ENCODE assay signal across 14 cellular contexts in genomic region chr2:136006658-136007057, GRCh38. TPM values are rescaled to one million over a fixed set of nuclear protein-coding genes. Genes with fewer than 3 reads are reported as not detected.
A peak's percentile ranks its signal among the peaks of the same experiment; 100 is the strongest.
DNase-seq lines count a peak whose midpoint lies in the region; ATAC-seq, FAIRE-seq and TF ChIP-seq lines count a peak whose summit lies in the region.
"Had no signal": no experiment of that assay in that cellular context is flagged by ENCODE, and none has a peak within 500 bp of the region (broad histone marks: within the 10 kb centered on the region; RNA-seq: fewer than 3 reads in every experiment).

No MANE protein-coding gene starts in this region.

- H3K9me3 Mint-ChIP-seq in immature natural killer cell, result no peaks in the 10 kb centered on the region

- DNase-seq in A172 (ENCODE audit: low spot score) (peak; percentile 79), GM19239 (ENCODE audit: insufficient read length, low spot score) (no peak), T-helper 17 cell (no peak), immature natural killer cell (no peak), NCI-H2196 treated with DMSO at 0.1 percent for 48 hours (lab: John Stamatoyannopoulos, UW; ENCODE audit: unreplicated experiment) (no peak), activated gamma-delta T cell (lab: John Stamatoyannopoulos, UW) (no peak)
- DNase-seq: activated CD4-positive, alpha-beta T cell treated with anti-CD3 and anti-CD28 coated beads, Interleukin-2, amount 50 U/mL, for 1 hour; activated naive CD4-positive, alpha-beta T cell treated with Interleukin-2 at 50 U/mL for 16 hours; cerebellar nuclear complex; midbrain; psoas muscle had no signal

- peak; percentile 28 for FAIRE-seq in GM19239 (lab: Jason Lieb, UNC)

- H3K27me3 Mint-ChIP-seq in T-helper 17 cell, result no peaks in the 10 kb centered on the region
- peaks cover 0 to 13% (median 8%) of the 10 kb centered on the region in 3 donors for H3K27me3 Mint-ChIP-seq in immature natural killer cell (ENCODE audit: low read depth in 3 of 3)
- H3K27me3 Mint-ChIP-seq: type B pancreatic cell had no signal

- H3K4me3 Mint-ChIP-seq in T-helper 17 cell (no peak overlapping the region), immature natural killer cell (no peak overlapping the region)
- H3K4me3 Mint-ChIP-seq: type B pancreatic cell had no signal

- peak overlapping the region; percentile 95 for H3K27ac Mint-ChIP-seq in T-helper 17 cell
- H3K27ac Mint-ChIP-seq in immature natural killer cell, result peak overlapping the region in 4 of 6 donors; percentile 59 to 87 (median 74)
- H3K27ac Mint-ChIP-seq: type B pancreatic cell had no signal

- H3K4me1 Mint-ChIP-seq in T-helper 17 cell, result peaks cover 18% of the 10 kb centered on the region
- peaks cover 23 to 24% of the 10 kb centered on the region in 2 donors for H3K4me1 Mint-ChIP-seq in immature natural killer cell

- TF ChIP-seq POLR2A in GM18505 (IDR thresholded peaks at IDR 0.05; ENCODE audit: borderline replicate concordance, extremely low read depth, insufficient read depth, insufficient read length), result no peak

- H3K9me3 ChIP-seq in T-helper 17 cell (ENCODE audit: control insufficient read depth, low read length, poor library complexity, severe bottlenecking), result no peaks in the 10 kb centered on the region
- H3K9me3 ChIP-seq: psoas muscle had no signal

- ATAC-seq in T-helper 17 cell, result no peak
- no peak for ATAC-seq in HG03439 (IDR thresholded peaks at IDR 0.05; ENCODE audit: unreplicated experiment)
- ATAC-seq in GM18505 (IDR thresholded peaks at IDR 0.05; ENCODE audit: unreplicated experiment), result no peak

- peaks cover 3% of the 10 kb centered on the region for H3K36me3 Mint-ChIP-seq in T-helper 17 cell (ENCODE audit: low read depth)
- H3K36me3 Mint-ChIP-seq in immature natural killer cell, result peaks cover 5 to 14% (median 6%) of the 10 kb centered on the region in 3 donors
- H3K36me3 Mint-ChIP-seq: type B pancreatic cell had no signal

RNA-seq across cellular contexts. Expression of gene DARS1, which starts 21.2 kb away (rescaled TPM):
- total RNA-seq in A172 (2014; rRNA removed; shearing (Covaris generic)), result 116 and 134 TPM in 2 replicates
- total RNA-seq in T-helper 17 cell, result 10 to 100 TPM; 53.8 to 72.1 TPM
- 100 to 1,000 TPM in 1 of 3 donors, 10 to 100 TPM in 2; 63.5 to 132 (median 86.1) TPM for polyA plus RNA-seq in immature natural killer cell
